In genomic region chr16:11045846-11046245, GRCh38 we compare ENCODE assay signal across 1 cellular context.
TF ChIP-seq lines count a peak whose summit lies in the region.

No MANE protein-coding gene starts in this region.

TF ChIP-seq in IMR-90, 13 proteins besides CTCF, POLR2A, EP300 and RAD21:
- TF ChIP-seq MAFK (IDR thresholded peaks at IDR 0.05; ENCODE audit: low read depth, low read length) (no peak), RCOR1 (IDR thresholded peaks at IDR 0.05; ENCODE audit: insufficient replicate concordance, low read length) (no peak), MAZ (IDR thresholded peaks at IDR 0.05; ENCODE audit: borderline replicate concordance, low read depth, low read length) (no peak), ELK1 (IDR thresholded peaks at IDR 0.05; ENCODE audit: borderline replicate concordance, low read depth, low read length) (no peak), RFX5 (IDR thresholded peaks at IDR 0.05; ENCODE audit: low read depth, low read length) (no peak), SMC3 (IDR thresholded peaks at IDR 0.05; ENCODE audit: low read depth, low read length) (no peak), MXI1 (IDR thresholded peaks at IDR 0.05; ENCODE audit: borderline replicate concordance, low read depth, low read length) (no peak), USF2 (IDR thresholded peaks at IDR 0.05; ENCODE audit: low read depth, low read length) (no peak), NFE2L2 (IDR thresholded peaks at IDR 0.05; ENCODE audit: low read depth, low read length) (no peak), BHLHE40 (IDR thresholded peaks at IDR 0.05; ENCODE audit: low read depth, low read length) (no peak), FOS (IDR thresholded peaks at IDR 0.05; ENCODE audit: low read depth, low read length) (no peak), CHD1 (IDR thresholded peaks at IDR 0.05; ENCODE audit: low read depth, low read length) (no peak), CEBPB (IDR thresholded peaks at IDR 0.05; ENCODE audit: low read depth, low read length) (no peak)
